In genomic region chr2:84704505-84705244, GRCh38 we compare ENCODE assay signal across 1 cellular context.
TF ChIP-seq lines count a peak whose summit lies in the region.

No MANE protein-coding gene starts in this region.

TF ChIP-seq in IMR-90, 13 proteins besides CTCF, POLR2A, EP300 and RAD21:
- TF ChIP-seq NFE2L2 (IDR thresholded peaks at IDR 0.05; ENCODE audit: low read depth, low read length), result no peak
- TF ChIP-seq ELK1 (IDR thresholded peaks at IDR 0.05; ENCODE audit: borderline replicate concordance, low read depth, low read length), result no peak
- no peak for TF ChIP-seq FOS (IDR thresholded peaks at IDR 0.05; ENCODE audit: low read depth, low read length)
- TF ChIP-seq SMC3 (IDR thresholded peaks at IDR 0.05; ENCODE audit: low read depth, low read length), result no peak
- TF ChIP-seq RCOR1 (IDR thresholded peaks at IDR 0.05; ENCODE audit: insufficient replicate concordance, low read length), result no peak
- no peak for TF ChIP-seq MXI1 (IDR thresholded peaks at IDR 0.05; ENCODE audit: borderline replicate concordance, low read depth, low read length)
- TF ChIP-seq RFX5 (IDR thresholded peaks at IDR 0.05; ENCODE audit: low read depth, low read length), result no peak
- no peak for TF ChIP-seq MAFK (IDR thresholded peaks at IDR 0.05; ENCODE audit: low read depth, low read length)
- TF ChIP-seq USF2 (IDR thresholded peaks at IDR 0.05; ENCODE audit: low read depth, low read length), result no peak
- TF ChIP-seq MAZ (IDR thresholded peaks at IDR 0.05; ENCODE audit: borderline replicate concordance, low read depth, low read length), result no peak
TF ChIP-seq in IMR-90: peak in this region for 0.
